In the genomic region with DNA sequence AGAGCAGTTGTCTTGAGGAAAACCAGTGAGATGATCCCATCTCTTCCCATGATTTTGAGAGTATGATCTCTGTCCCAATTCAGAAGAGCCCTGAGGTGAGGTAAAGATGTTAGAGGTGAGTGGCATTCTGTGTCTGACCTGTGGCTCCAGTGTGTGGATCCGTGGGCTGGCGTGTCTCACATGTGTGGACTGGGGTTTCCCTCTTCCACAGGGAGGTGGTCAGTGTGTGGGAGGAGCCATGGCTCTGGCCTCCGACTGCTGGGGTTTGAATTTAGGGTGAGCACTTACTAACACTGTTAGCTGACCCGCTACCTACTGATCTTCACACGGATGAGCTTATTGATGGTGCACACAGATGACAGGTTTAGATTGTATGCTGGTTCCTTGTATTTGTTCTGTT, we compare ENCODE assay signal across 1 cellular context.
TF ChIP-seq lines count a peak whose summit lies in the region.

No MANE protein-coding gene starts in this region.

TF ChIP-seq in endothelial cell of umbilical vein, 7 proteins besides CTCF, POLR2A, EP300 and RAD21:
- no peak for TF ChIP-seq FOS (IDR thresholded peaks at IDR 0.05; ENCODE audit: borderline replicate concordance, insufficient read depth, low read length)
- TF ChIP-seq MYC (IDR thresholded peaks at IDR 0.05; ENCODE audit: low read depth, low read length) = no peak
- no peak for TF ChIP-seq MAX (IDR thresholded peaks at IDR 0.05; ENCODE audit: insufficient read depth, insufficient read length)
- TF ChIP-seq POLR2AphosphoS5 (IDR thresholded peaks at IDR 0.05; ENCODE audit: insufficient read depth, low read depth, low read length) = no peak
TF ChIP-seq in endothelial cell of umbilical vein: peak in this region for 0.
